ENCODE assay signal across 9 cellular contexts in the genomic region with DNA sequence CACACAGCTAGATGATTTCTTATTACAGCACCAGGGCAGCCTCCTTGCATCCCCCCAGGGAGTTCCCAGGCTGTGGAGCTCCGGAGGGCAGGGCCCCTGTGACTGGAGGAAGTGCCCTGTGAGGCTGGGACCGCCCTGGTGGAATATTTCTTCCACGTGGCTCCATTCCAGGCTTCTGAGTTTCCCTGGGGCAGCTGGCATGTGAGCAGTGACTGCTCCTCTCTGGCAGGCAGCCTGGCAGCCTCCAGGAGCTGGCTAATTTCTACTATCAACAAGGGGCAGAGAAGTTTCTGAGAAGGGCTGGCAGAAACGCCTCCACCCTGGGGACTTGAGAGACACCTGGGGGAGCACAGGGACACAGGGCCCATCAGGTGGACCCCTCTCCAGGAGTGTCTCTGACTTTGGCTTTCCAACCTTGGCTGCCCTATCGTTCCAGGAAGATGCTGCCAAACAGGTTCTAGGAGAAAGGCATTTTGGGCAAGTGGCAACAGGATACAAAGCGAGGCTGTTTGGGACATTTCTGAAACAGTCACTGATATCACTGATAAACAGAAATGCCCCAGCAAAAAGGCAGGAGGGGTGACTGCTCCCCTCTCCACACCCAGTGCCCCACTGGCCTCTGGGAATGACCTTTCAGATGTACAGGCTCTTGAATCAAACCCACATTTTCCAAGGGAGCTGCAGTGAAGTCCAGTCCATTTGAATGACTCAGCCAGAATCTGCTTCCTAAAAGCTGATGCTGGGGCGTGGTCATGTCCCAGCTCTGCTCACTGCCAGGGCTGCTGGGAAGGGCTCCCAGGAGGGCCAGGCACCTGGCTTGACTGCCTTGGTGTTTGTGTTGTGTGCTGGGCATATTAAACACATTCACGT. TPM values are rescaled to one million over a fixed set of nuclear protein-coding genes. Genes with fewer than 3 reads are reported as not detected.
DNase-seq lines count a peak whose midpoint lies in the region; ATAC-seq and TF ChIP-seq lines count a peak whose summit lies in the region.
"Had no signal": no experiment of that assay in that cellular context is flagged by ENCODE, and none has a peak within 500 bp of the region (broad histone marks: within the 10 kb centered on the region; RNA-seq: fewer than 3 reads in every experiment).

No MANE protein-coding gene starts in this region.

- H3K9me3 ChIP-seq in endodermal cell (ENCODE audit: control insufficient read depth, low read length) (peaks cover 7% of the 10 kb centered on the region), mucosa of stomach (ENCODE audit: control insufficient read depth, low read length) (no peaks in the 10 kb centered on the region)

- no peaks in the 10 kb centered on the region for H3K27me3 Mint-ChIP-seq in endodermal cell (ENCODE audit: insufficient read depth)
- H3K27me3 Mint-ChIP-seq in activated naive CD8-positive, alpha-beta T cell treated with anti-CD3 and anti-CD28 coated beads, Interleukin-2, amount 50 U/mL, for 24 hours = no peaks in the 10 kb centered on the region

- no peak overlapping the region for H3K4me3 ChIP-seq in endodermal cell (ENCODE audit: low read length)
- no peak overlapping the region for H3K4me3 ChIP-seq in mucosa of stomach (ENCODE audit: low read length)

- no peaks in the 10 kb centered on the region for H3K4me1 ChIP-seq in endodermal cell (ENCODE audit: control insufficient read depth, insufficient read depth, low read length)
- H3K4me1 ChIP-seq in mucosa of stomach (ENCODE audit: control insufficient read depth, insufficient read depth, low read length) = peaks cover 53% of the 10 kb centered on the region

- H3K27me3 ChIP-seq in endodermal cell (ENCODE audit: control insufficient read depth, insufficient read depth, low read length, poor library complexity, severe bottlenecking) (no peaks in the 10 kb centered on the region), mucosa of stomach (ENCODE audit: control insufficient read depth, insufficient read depth, low read length) (no peaks in the 10 kb centered on the region)

- TF ChIP-seq CTCF in endodermal cell (conservative IDR thresholded peaks at IDR 0.05) = no peak

- H3K36me3 ChIP-seq in endodermal cell (ENCODE audit: control insufficient read depth, insufficient read depth, low read length) = peaks cover 31% of the 10 kb centered on the region
- H3K36me3 ChIP-seq in mucosa of stomach (ENCODE audit: control insufficient read depth, insufficient read depth, low read length) = no peaks in the 10 kb centered on the region

- H3K9me3 Mint-ChIP-seq in endodermal cell = no peaks in the 10 kb centered on the region
- no peaks in the 10 kb centered on the region for H3K9me3 Mint-ChIP-seq in activated naive CD8-positive, alpha-beta T cell treated with anti-CD3 and anti-CD28 coated beads, Interleukin-2, amount 50 U/mL, for 24 hours

- peaks cover 22% of the 10 kb centered on the region for H3K4me1 Mint-ChIP-seq in endodermal cell
- peaks cover 29% of the 10 kb centered on the region for H3K4me1 Mint-ChIP-seq in activated naive CD8-positive, alpha-beta T cell treated with anti-CD3 and anti-CD28 coated beads, Interleukin-2, amount 50 U/mL, for 24 hours

- DNase-seq in DMS79 (lab: John Stamatoyannopoulos, UW) = peak; percentile 81
- peak; percentile 71 for DNase-seq in NCI-H69 (lab: John Stamatoyannopoulos, UW)
- no peak for DNase-seq in endodermal cell
- DNase-seq in activated naive CD8-positive, alpha-beta T cell treated with anti-CD3 and anti-CD28 coated beads, Interleukin-2, amount 50 U/mL, for 24 hours = no peak
- DNase-seq in Kasumi-1 (lab: John Stamatoyannopoulos, UW) = no peak

- no peak overlapping the region for H3K4me3 Mint-ChIP-seq in endodermal cell
- no peak overlapping the region for H3K4me3 Mint-ChIP-seq in activated naive CD8-positive, alpha-beta T cell treated with anti-CD3 and anti-CD28 coated beads, Interleukin-2, amount 50 U/mL, for 24 hours

- ATAC-seq in GM18858 (IDR thresholded peaks at IDR 0.05; ENCODE audit: unreplicated experiment) = no peak
- no peak for ATAC-seq in activated naive CD8-positive, alpha-beta T cell treated with anti-CD3 and anti-CD28 coated beads, Interleukin-2, amount 50 U/mL, for 24 hours
- no peak for ATAC-seq in HG03432 (IDR thresholded peaks at IDR 0.05; ENCODE audit: unreplicated experiment)

- H3K27ac Mint-ChIP-seq in endodermal cell = no peak overlapping the region
- no peak overlapping the region for H3K27ac Mint-ChIP-seq in activated naive CD8-positive, alpha-beta T cell treated with anti-CD3 and anti-CD28 coated beads, Interleukin-2, amount 50 U/mL, for 24 hours

- 82 to 88% methylated on average over 6 to 8 of the region's 8 CpGs for WGBS in endodermal cell (ENCODE audit: insufficient coverage in 1 of 2, insufficient read length in 1 of 2), 2 experiments

- H3K9ac ChIP-seq in endodermal cell (ENCODE audit: extremely low read depth, low read length, poor library complexity, severe bottlenecking) (no peak overlapping the region), mucosa of stomach (ENCODE audit: low read length) (peak overlapping the region; percentile 60)

- H3K36me3 Mint-ChIP-seq in endodermal cell (ENCODE audit: low read depth) = peaks cover 23% of the 10 kb centered on the region
- peaks cover 8% of the 10 kb centered on the region for H3K36me3 Mint-ChIP-seq in activated naive CD8-positive, alpha-beta T cell treated with anti-CD3 and anti-CD28 coated beads, Interleukin-2, amount 50 U/mL, for 24 hours (ENCODE audit: low read depth)

- peak overlapping the region; percentile 16 for H3K27ac ChIP-seq in endodermal cell (ENCODE audit: low read depth, low read length)
- H3K27ac ChIP-seq: HL-60 had no signal

RNA-seq across cellular contexts. Expression of gene MYOF, which starts 16.1 kb away (rescaled TPM):
- 10 to 100 TPM; 37.4 to 93.8 TPM for total RNA-seq in endodermal cell
- 15.6 TPM for polyA plus RNA-seq in endodermal cell (2013, experiment 1 of 2)
- polyA plus RNA-seq in endodermal cell (2013, experiment 2 of 2) = 21.2 TPM

RNA-seq across cellular contexts. Expression of gene CEP55, which starts 30.4 kb away (rescaled TPM):
- total RNA-seq in endodermal cell = 10 to 100 TPM; 50.3 to 66.8 TPM
- 39.2 TPM for polyA plus RNA-seq in endodermal cell (2013, experiment 1 of 2)
- 45.6 TPM for polyA plus RNA-seq in endodermal cell (2013, experiment 2 of 2)

Comparison
In these comparisons a context has a peak if more than half of its experiments do, and no peak if none do; other contexts are left out.
1. DNase-seq: peak in DMS79 (single experiment) and NCI-H69 (single experiment); none in endodermal cell (single experiment), activated naive CD8-positive, alpha-beta T cell treated with anti-CD3 and anti-CD28 coated beads, Interleukin-2, amount 50 U/mL, for 24 hours (single experiment) and Kasumi-1 (0 of 2).